10 cellular contexts compared by ENCODE assay signal in genomic region chr4:2402453-2402852, GRCh38. TPM values are rescaled to one million over a fixed set of nuclear protein-coding genes. Genes with fewer than 3 reads are reported as not detected.
DNase-seq lines count a peak whose midpoint lies in the region; ATAC-seq, FAIRE-seq and TF ChIP-seq lines count a peak whose summit lies in the region.
"Had no signal": no experiment of that assay in that cellular context is flagged by ENCODE, and none has a peak within 500 bp of the region (broad histone marks: within the 10 kb centered on the region; RNA-seq: fewer than 3 reads in every experiment).

No MANE protein-coding gene starts in this region.

- peak overlapping the region; percentile 51 for H3K9ac ChIP-seq in mesenchymal stem cell (ENCODE audit: low read length)

- peaks cover 18% of the 10 kb centered on the region for H3K27me3 ChIP-seq in brain microvascular endothelial cell (replicated peaks)
- peaks cover 0 to 9% of the 10 kb centered on the region in 2 experiments for H3K27me3 ChIP-seq in mesenchymal stem cell (ENCODE audit: control insufficient read depth in 1 of 2, insufficient read depth in 1 of 2, low read length in 2 of 2)
- H3K27me3 ChIP-seq in upper lobe of left lung = no peaks in the 10 kb centered on the region

- WGBS in mesenchymal stem cell = 55% methylated on average over 12 of the region's 12 CpGs
- 3 to 11% methylated on average over 12 of the region's 12 CpGs for WGBS in upper lobe of left lung, 2 donors

- H2AFZ ChIP-seq in mesenchymal stem cell (ENCODE audit: low read depth, low read length) = peak overlapping the region; percentile 42

- H3K9me3 ChIP-seq in mesenchymal stem cell (ENCODE audit: control insufficient read depth, low read length) = no peaks in the 10 kb centered on the region
- no peaks in the 10 kb centered on the region for H3K9me3 ChIP-seq in upper lobe of left lung

- H3K27ac ChIP-seq in brain microvascular endothelial cell = no peak overlapping the region
- H3K27ac ChIP-seq in mesenchymal stem cell (ENCODE audit: low read length, poor library complexity, severe bottlenecking) = peak overlapping the region; percentile 20
- H3K27ac ChIP-seq in upper lobe of left lung = no peak overlapping the region

- TF ChIP-seq POLR2A in upper lobe of left lung (IDR thresholded peaks at IDR 0.05) = no peak
- no peak for TF ChIP-seq POLR2A in GM12891 (IDR thresholded peaks at IDR 0.05; ENCODE audit: low read depth, low read length)

- DNase-seq in Right ventricle myocardium superior = no peak
- DNase-seq in cardiac septum (ENCODE audit: low spot score) = no peak
- DNase-seq in brain microvascular endothelial cell = no peak
- DNase-seq in mesenchymal stem cell = no peak
- DNase-seq in upper lobe of left lung = no peak
- DNase-seq in GM13976 (ENCODE audit: low spot score) = no peak
- no peak for DNase-seq in GM12891 (ENCODE audit: insufficient read length, low spot score)
- DNase-seq: NCI-H748 treated with DMSO at 0.1 percent for 48 hours had no signal

- H2AK5ac ChIP-seq in mesenchymal stem cell (ENCODE audit: low read length, severe bottlenecking) = no peak overlapping the region

- H2BK12ac ChIP-seq in mesenchymal stem cell (ENCODE audit: low read length in 2 of 2) = no peak overlapping the region

- peak overlapping the region in 1 of 2 experiments; percentile 5 for H3K18ac ChIP-seq in mesenchymal stem cell (ENCODE audit: low read depth in 1 of 2, low read length in 2 of 2)

- no peak overlapping the region for H3K14ac ChIP-seq in mesenchymal stem cell (ENCODE audit: low read length in 2 of 2)

- no peak overlapping the region for H3K4ac ChIP-seq in mesenchymal stem cell (ENCODE audit: low read depth in 1 of 2, low read length in 2 of 2)

- H3K4me3 ChIP-seq in brain microvascular endothelial cell (ENCODE audit: low read depth, low read length) (peak overlapping the region; percentile 37), mesenchymal stem cell (ENCODE audit: insufficient read depth in 1 of 2, low read depth in 1 of 2, low read length in 2 of 2) (peak overlapping the region in 1 of 2 experiments; percentile 67), upper lobe of left lung (peak overlapping the region in 3 of 4 donors; percentile 9 to 33 (median 13))

- H3K36me3 ChIP-seq in brain microvascular endothelial cell (replicated peaks) (no peaks in the 10 kb centered on the region), mesenchymal stem cell (ENCODE audit: control insufficient read depth in 1 of 2, insufficient read depth in 2 of 2, low read depth in 1 of 2, low read length in 2 of 2) (peaks cover 0 to 19% of the 10 kb centered on the region in 2 experiments), upper lobe of left lung (no peaks in the 10 kb centered on the region)

- intact Hi-C loops in Right ventricle myocardium superior (cut with DNase I) = no loop called here
- intact Hi-C loops in cardiac septum (cut with DNase I) = no loop called here

- FAIRE-seq in GM12891 (lab: Jason Lieb, UNC) = no peak

- in situ Hi-C loops in brain microvascular endothelial cell (cut with HindIII; ENCODE audit: low pct_ligation_motif_present, low sequenced_read_pairs) = no loop called here
- in situ Hi-C loops in GM13976 (cut with MboI; ENCODE audit: low sequenced_read_pairs, unreplicated experiment) = no loop called here

- H4K91ac ChIP-seq in mesenchymal stem cell (ENCODE audit: low read length) = no peak overlapping the region

- ATAC-seq in Right ventricle myocardium superior (ENCODE audit: poor library complexity) = peak; percentile 4
- peak in 1 of 2 donors; percentile 21 for ATAC-seq in upper lobe of left lung (ENCODE audit: low FRiP score in 2 of 2)
- ATAC-seq in GM21423 (IDR thresholded peaks at IDR 0.05; ENCODE audit: unreplicated experiment) = no peak

- H2BK120ac ChIP-seq in mesenchymal stem cell (ENCODE audit: low read depth, low read length) = no peak overlapping the region

- no peak overlapping the region for H2BK5ac ChIP-seq in mesenchymal stem cell (ENCODE audit: low read depth, low read length, poor library complexity, severe bottlenecking)

- H3K79me1 ChIP-seq in mesenchymal stem cell (replicated peaks; ENCODE audit: low read length, poor library complexity, severe bottlenecking) = peaks cover 32% of the 10 kb centered on the region

- H3K23ac ChIP-seq in mesenchymal stem cell (ENCODE audit: low read length in 2 of 2) = no peak overlapping the region

- peak overlapping the region; percentile 43 for H3K4me2 ChIP-seq in mesenchymal stem cell (ENCODE audit: low read length, poor library complexity, severe bottlenecking)

- H2BK15ac ChIP-seq in mesenchymal stem cell (ENCODE audit: low read depth, poor library complexity, severe bottlenecking) = no peak overlapping the region

- TF ChIP-seq EP300 in upper lobe of left lung (IDR thresholded peaks at IDR 0.05) = no peak

- TF ChIP-seq CTCF in brain microvascular endothelial cell (IDR thresholded peaks at IDR 0.05; ENCODE audit: low read depth, low read length, missing control alignments) (no peak), upper lobe of left lung (IDR thresholded peaks at IDR 0.05) (no peak), GM13976 (IDR thresholded peaks at IDR 0.05; ENCODE audit: borderline replicate concordance, control extremely low read depth, extremely low read depth, insufficient read depth, missing control alignments) (no peak)

- H4K8ac ChIP-seq in mesenchymal stem cell (ENCODE audit: low read length) = peak overlapping the region; percentile 45

- H3K4me1 ChIP-seq in mesenchymal stem cell (ENCODE audit: control insufficient read depth, insufficient read depth, low read depth, low read length) = peaks cover 54% of the 10 kb centered on the region
- peaks cover 16 to 20% (median 18%) of the 10 kb centered on the region in 4 donors for H3K4me1 ChIP-seq in upper lobe of left lung

TF ChIP-seq in GM12891, 5 proteins besides CTCF, POLR2A, EP300 and RAD21:
- no peak for TF ChIP-seq POLR2AphosphoS5 (IDR thresholded peaks at IDR 0.05; ENCODE audit: low read depth, low read length)
- TF ChIP-seq POU2F2 (IDR thresholded peaks at IDR 0.05; ENCODE audit: low read depth, low read length) = no peak
- TF ChIP-seq PAX5 (IDR thresholded peaks at IDR 0.05; ENCODE audit: insufficient read depth, low read length, severe bottlenecking) = no peak
- TF ChIP-seq SPI1 (IDR thresholded peaks at IDR 0.05; ENCODE audit: low read depth, low read length) = no peak
- no peak for TF ChIP-seq TAF1 (IDR thresholded peaks at IDR 0.05; ENCODE audit: low read depth, low read length)
TF ChIP-seq in GM12891: peak in this region for 0.

RNA-seq across cellular contexts. Expression of gene ZFYVE28, which starts 16.0 kb away (rescaled TPM):
- total RNA-seq in Right ventricle myocardium superior (6.7 TPM), cardiac septum (4.4 TPM), upper lobe of left lung (10 to 100 TPM; 10.8 to 51.3 (median 15.2) TPM)
- 1.0 TPM for polyA plus RNA-seq in mesenchymal stem cell (2013, experiment 1 of 2)
- polyA plus RNA-seq in mesenchymal stem cell (2013, experiment 2 of 2) = 1.2 TPM
- 0.36 TPM for polyA plus RNA-seq in GM12891 (2012; ENCODE audit: low read depth, missing spikeins)

RNA-seq across cellular contexts. Expression of gene CFAP99, which starts 16.3 kb away (rescaled TPM):
- total RNA-seq in Right ventricle myocardium superior = not detected
- total RNA-seq in cardiac septum = not detected
- polyA plus RNA-seq in mesenchymal stem cell (2013, experiment 1 of 2) = 0.03 TPM
- polyA plus RNA-seq in mesenchymal stem cell (2013, experiment 2 of 2) = not detected
- total RNA-seq in upper lobe of left lung = 10 to 100 TPM in 3 of 6 donors, 1 to 10 TPM in 2, under 1 TPM in 1; 0.57 to 24.7 (median 9.3) TPM
- polyA plus RNA-seq in GM12891 (2012; ENCODE audit: low read depth, missing spikeins) = not detected
- total RNA-seq: pulmonary artery endothelial cell had no signal
